In the genomic region with DNA sequence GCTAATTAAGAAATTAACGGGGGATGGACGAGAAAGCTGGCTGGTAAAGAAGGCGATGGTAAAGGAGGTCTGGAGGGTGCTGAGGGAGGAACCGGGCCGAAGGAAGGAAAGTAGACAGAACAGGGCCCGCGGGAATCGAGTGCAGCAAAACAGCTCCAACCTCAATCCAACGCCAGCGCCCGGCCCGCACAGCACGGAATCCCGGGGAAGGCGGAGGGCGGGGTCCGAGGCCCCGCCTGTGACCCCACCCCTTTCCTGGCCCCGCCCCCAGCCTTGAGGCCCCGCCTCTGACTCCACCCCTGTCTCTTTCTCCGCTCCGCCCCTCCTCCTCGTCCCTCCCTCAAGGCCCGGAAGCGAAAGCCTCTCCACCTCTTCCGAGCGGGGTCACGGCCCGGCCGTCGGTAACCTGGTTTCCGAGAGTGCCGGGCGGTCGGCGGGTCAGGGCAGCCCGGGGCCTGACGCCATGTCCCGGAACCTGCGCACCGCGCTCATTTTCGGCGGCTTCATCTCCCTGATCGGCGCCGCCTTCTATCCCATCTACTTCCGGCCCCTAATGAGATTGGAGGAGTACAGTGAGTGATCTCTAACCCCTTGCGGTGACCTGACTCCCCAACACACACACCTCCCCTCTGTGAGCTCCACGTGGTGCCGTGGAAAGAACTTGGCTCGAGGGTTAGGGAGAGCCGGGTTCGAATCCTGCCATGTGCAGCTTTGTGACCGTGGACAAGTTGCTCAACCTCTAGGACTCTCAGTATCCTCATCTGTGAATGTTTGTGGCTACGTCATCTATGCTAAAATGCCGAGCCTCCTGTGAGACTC, we compare ENCODE assay signal across 1 cellular context.
TF ChIP-seq lines count a peak whose summit lies in the region.

A gene (plus strand): TSS at position 370 of the 819 bp plus-strand sequence. CDS start 94 bp downstream, at position 464.

TF ChIP-seq in WTC11, 78 proteins besides CTCF, POLR2A, EP300 and RAD21 (continued from another document and continues in another):
- TF ChIP-seq, protein P1, sequence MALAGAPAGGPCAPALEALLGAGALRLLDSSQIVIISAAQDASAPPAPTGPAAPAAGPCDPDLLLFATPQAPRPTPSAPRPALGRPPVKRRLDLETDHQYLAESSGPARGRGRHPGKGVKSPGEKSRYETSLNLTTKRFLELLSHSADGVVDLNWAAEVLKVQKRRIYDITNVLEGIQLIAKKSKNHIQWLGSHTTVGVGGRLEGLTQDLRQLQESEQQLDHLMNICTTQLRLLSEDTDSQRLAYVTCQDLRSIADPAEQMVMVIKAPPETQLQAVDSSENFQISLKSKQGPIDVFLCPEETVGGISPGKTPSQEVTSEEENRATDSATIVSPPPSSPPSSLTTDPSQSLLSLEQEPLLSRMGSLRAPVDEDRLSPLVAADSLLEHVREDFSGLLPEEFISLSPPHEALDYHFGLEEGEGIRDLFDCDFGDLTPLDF (CRISPR knock-in tag; IDR thresholded peaks at IDR 0.05) = no peak
- TF ChIP-seq ZNF219 (CRISPR knock-in tag; IDR thresholded peaks at IDR 0.05; ENCODE audit: borderline replicate concordance) (no peak), CREB1 (CRISPR knock-in tag; IDR thresholded peaks at IDR 0.05) (no peak), NFATC4 (CRISPR knock-in tag; IDR thresholded peaks at IDR 0.05) (no peak), SMAD3 (CRISPR knock-in tag; IDR thresholded peaks at IDR 0.05; ENCODE audit: borderline replicate concordance) (no peak), IRF2 (CRISPR knock-in tag; IDR thresholded peaks at IDR 0.05; ENCODE audit: borderline replicate concordance, low read depth) (no peak), NFE2L1 (CRISPR knock-in tag; IDR thresholded peaks at IDR 0.05) (peak; percentile 63; the same call in 1 of the 2 replicates), ZNF396 (CRISPR knock-in tag; IDR thresholded peaks at IDR 0.05; ENCODE audit: borderline replicate concordance) (no peak), OVOL2 (CRISPR knock-in tag; IDR thresholded peaks at IDR 0.05; ENCODE audit: borderline replicate concordance) (no peak), NFYB (CRISPR knock-in tag; conservative IDR thresholded peaks at IDR 0.05; ENCODE audit: low read depth) (no peak), CBFB (CRISPR knock-in tag; IDR thresholded peaks at IDR 0.05; ENCODE audit: low read depth) (no peak), MXD4 (CRISPR knock-in tag; IDR thresholded peaks at IDR 0.05; ENCODE audit: borderline replicate concordance) (no peak), NR1H2 (CRISPR knock-in tag; IDR thresholded peaks at IDR 0.05) (no peak), ZNF232 (CRISPR knock-in tag; IDR thresholded peaks at IDR 0.05) (peak; percentile 73; the same call in 1 of the 2 replicates), ATF1 (CRISPR knock-in tag; IDR thresholded peaks at IDR 0.05) (no peak), GTF2I (CRISPR knock-in tag; conservative IDR thresholded peaks at IDR 0.05) (no peak), ZNF423 (CRISPR knock-in tag; IDR thresholded peaks at IDR 0.05) (no peak), TCF7 (CRISPR knock-in tag; IDR thresholded peaks at IDR 0.05; ENCODE audit: low read depth) (no peak), FOXP1 (CRISPR knock-in tag; IDR thresholded peaks at IDR 0.05; ENCODE audit: borderline replicate concordance) (peak; percentile 85), SMAD4 (CRISPR knock-in tag; IDR thresholded peaks at IDR 0.05) (no peak), NR3C1 (CRISPR knock-in tag; conservative IDR thresholded peaks at IDR 0.05; ENCODE audit: low read depth) (no peak), ZNF671 (CRISPR knock-in tag; IDR thresholded peaks at IDR 0.05) (no peak), TEAD1 (CRISPR knock-in tag; IDR thresholded peaks at IDR 0.05) (no peak; the same call in 1 of the 2 replicates), JUN (CRISPR knock-in tag; IDR thresholded peaks at IDR 0.05) (no peak)
- TF ChIP-seq, protein P2, sequence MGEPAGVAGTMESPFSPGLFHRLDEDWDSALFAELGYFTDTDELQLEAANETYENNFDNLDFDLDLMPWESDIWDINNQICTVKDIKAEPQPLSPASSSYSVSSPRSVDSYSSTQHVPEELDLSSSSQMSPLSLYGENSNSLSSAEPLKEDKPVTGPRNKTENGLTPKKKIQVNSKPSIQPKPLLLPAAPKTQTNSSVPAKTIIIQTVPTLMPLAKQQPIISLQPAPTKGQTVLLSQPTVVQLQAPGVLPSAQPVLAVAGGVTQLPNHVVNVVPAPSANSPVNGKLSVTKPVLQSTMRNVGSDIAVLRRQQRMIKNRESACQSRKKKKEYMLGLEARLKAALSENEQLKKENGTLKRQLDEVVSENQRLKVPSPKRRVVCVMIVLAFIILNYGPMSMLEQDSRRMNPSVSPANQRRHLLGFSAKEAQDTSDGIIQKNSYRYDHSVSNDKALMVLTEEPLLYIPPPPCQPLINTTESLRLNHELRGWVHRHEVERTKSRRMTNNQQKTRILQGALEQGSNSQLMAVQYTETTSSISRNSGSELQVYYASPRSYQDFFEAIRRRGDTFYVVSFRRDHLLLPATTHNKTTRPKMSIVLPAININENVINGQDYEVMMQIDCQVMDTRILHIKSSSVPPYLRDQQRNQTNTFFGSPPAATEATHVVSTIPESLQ (CRISPR knock-in tag; IDR thresholded peaks at IDR 0.05) = no peak
- TF ChIP-seq, protein P3, sequence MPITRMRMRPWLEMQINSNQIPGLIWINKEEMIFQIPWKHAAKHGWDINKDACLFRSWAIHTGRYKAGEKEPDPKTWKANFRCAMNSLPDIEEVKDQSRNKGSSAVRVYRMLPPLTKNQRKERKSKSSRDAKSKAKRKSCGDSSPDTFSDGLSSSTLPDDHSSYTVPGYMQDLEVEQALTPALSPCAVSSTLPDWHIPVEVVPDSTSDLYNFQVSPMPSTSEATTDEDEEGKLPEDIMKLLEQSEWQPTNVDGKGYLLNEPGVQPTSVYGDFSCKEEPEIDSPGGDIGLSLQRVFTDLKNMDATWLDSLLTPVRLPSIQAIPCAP (CRISPR knock-in tag; IDR thresholded peaks at IDR 0.05) = no peak
- TF ChIP-seq, protein P4, sequence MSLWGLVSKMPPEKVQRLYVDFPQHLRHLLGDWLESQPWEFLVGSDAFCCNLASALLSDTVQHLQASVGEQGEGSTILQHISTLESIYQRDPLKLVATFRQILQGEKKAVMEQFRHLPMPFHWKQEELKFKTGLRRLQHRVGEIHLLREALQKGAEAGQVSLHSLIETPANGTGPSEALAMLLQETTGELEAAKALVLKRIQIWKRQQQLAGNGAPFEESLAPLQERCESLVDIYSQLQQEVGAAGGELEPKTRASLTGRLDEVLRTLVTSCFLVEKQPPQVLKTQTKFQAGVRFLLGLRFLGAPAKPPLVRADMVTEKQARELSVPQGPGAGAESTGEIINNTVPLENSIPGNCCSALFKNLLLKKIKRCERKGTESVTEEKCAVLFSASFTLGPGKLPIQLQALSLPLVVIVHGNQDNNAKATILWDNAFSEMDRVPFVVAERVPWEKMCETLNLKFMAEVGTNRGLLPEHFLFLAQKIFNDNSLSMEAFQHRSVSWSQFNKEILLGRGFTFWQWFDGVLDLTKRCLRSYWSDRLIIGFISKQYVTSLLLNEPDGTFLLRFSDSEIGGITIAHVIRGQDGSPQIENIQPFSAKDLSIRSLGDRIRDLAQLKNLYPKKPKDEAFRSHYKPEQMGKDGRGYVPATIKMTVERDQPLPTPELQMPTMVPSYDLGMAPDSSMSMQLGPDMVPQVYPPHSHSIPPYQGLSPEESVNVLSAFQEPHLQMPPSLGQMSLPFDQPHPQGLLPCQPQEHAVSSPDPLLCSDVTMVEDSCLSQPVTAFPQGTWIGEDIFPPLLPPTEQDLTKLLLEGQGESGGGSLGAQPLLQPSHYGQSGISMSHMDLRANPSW (CRISPR knock-in tag; conservative IDR thresholded peaks at IDR 0.05; ENCODE audit: low read depth) = no peak
- TF ChIP-seq, protein P5, sequence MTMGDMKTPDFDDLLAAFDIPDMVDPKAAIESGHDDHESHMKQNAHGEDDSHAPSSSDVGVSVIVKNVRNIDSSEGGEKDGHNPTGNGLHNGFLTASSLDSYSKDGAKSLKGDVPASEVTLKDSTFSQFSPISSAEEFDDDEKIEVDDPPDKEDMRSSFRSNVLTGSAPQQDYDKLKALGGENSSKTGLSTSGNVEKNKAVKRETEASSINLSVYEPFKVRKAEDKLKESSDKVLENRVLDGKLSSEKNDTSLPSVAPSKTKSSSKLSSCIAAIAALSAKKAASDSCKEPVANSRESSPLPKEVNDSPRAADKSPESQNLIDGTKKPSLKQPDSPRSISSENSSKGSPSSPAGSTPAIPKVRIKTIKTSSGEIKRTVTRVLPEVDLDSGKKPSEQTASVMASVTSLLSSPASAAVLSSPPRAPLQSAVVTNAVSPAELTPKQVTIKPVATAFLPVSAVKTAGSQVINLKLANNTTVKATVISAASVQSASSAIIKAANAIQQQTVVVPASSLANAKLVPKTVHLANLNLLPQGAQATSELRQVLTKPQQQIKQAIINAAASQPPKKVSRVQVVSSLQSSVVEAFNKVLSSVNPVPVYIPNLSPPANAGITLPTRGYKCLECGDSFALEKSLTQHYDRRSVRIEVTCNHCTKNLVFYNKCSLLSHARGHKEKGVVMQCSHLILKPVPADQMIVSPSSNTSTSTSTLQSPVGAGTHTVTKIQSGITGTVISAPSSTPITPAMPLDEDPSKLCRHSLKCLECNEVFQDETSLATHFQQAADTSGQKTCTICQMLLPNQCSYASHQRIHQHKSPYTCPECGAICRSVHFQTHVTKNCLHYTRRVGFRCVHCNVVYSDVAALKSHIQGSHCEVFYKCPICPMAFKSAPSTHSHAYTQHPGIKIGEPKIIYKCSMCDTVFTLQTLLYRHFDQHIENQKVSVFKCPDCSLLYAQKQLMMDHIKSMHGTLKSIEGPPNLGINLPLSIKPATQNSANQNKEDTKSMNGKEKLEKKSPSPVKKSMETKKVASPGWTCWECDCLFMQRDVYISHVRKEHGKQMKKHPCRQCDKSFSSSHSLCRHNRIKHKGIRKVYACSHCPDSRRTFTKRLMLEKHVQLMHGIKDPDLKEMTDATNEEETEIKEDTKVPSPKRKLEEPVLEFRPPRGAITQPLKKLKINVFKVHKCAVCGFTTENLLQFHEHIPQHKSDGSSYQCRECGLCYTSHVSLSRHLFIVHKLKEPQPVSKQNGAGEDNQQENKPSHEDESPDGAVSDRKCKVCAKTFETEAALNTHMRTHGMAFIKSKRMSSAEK (CRISPR knock-in tag; IDR thresholded peaks at IDR 0.05; ENCODE audit: borderline replicate concordance) = no peak
- TF ChIP-seq, protein P6, sequence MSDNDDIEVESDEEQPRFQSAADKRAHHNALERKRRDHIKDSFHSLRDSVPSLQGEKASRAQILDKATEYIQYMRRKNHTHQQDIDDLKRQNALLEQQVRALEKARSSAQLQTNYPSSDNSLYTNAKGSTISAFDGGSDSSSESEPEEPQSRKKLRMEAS (CRISPR knock-in tag; IDR thresholded peaks at IDR 0.05) = peak; percentile 88
- TF ChIP-seq, protein P7, sequence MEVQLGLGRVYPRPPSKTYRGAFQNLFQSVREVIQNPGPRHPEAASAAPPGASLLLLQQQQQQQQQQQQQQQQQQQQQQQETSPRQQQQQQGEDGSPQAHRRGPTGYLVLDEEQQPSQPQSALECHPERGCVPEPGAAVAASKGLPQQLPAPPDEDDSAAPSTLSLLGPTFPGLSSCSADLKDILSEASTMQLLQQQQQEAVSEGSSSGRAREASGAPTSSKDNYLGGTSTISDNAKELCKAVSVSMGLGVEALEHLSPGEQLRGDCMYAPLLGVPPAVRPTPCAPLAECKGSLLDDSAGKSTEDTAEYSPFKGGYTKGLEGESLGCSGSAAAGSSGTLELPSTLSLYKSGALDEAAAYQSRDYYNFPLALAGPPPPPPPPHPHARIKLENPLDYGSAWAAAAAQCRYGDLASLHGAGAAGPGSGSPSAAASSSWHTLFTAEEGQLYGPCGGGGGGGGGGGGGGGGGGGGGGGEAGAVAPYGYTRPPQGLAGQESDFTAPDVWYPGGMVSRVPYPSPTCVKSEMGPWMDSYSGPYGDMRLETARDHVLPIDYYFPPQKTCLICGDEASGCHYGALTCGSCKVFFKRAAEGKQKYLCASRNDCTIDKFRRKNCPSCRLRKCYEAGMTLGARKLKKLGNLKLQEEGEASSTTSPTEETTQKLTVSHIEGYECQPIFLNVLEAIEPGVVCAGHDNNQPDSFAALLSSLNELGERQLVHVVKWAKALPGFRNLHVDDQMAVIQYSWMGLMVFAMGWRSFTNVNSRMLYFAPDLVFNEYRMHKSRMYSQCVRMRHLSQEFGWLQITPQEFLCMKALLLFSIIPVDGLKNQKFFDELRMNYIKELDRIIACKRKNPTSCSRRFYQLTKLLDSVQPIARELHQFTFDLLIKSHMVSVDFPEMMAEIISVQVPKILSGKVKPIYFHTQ (CRISPR knock-in tag; IDR thresholded peaks at IDR 0.05) = no peak
- TF ChIP-seq, protein P8, sequence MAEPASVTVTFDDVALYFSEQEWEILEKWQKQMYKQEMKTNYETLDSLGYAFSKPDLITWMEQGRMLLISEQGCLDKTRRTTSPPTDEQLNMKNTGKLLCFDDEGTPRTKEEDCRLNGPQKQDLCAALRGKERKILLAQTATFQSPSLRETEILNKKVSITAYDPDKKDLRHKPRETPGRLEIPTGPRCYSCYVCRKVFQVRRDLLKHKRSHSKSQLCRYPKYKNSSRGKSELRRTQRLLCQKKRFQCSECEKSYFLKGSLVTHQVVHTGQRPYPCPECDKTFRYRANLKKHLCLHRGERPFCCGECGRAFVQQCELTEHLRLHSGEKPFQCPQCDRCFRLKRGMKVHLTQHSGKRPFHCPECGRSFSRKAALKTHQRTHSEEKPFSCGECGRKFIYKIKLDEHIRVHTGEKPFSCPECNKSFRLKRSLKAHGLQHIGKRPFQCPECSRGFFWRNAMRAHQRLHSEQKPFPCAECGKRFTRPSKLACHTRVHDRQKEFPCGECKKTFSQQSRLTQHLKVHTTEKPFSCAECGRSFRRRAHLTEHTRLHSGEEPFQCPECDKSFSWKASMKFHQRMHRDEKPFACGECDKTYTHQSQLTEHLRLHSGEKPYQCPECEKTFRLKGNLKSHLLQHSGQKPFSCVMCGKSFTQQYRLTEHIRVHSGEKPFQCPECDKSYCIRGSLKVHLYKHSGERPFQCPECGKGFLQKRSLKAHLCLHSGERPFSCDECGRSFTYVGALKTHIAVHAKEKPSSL (CRISPR knock-in tag; conservative IDR thresholded peaks at IDR 0.05) = no peak
- TF ChIP-seq, protein P9, sequence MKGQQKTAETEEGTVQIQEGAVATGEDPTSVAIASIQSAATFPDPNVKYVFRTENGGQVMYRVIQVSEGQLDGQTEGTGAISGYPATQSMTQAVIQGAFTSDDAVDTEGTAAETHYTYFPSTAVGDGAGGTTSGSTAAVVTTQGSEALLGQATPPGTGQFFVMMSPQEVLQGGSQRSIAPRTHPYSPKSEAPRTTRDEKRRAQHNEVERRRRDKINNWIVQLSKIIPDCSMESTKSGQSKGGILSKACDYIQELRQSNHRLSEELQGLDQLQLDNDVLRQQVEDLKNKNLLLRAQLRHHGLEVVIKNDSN (CRISPR knock-in tag; IDR thresholded peaks at IDR 0.05) = 0 out of 2 replicates have a peak, but pooled peaks have one; percentile 43
- TF ChIP-seq, protein P10, sequence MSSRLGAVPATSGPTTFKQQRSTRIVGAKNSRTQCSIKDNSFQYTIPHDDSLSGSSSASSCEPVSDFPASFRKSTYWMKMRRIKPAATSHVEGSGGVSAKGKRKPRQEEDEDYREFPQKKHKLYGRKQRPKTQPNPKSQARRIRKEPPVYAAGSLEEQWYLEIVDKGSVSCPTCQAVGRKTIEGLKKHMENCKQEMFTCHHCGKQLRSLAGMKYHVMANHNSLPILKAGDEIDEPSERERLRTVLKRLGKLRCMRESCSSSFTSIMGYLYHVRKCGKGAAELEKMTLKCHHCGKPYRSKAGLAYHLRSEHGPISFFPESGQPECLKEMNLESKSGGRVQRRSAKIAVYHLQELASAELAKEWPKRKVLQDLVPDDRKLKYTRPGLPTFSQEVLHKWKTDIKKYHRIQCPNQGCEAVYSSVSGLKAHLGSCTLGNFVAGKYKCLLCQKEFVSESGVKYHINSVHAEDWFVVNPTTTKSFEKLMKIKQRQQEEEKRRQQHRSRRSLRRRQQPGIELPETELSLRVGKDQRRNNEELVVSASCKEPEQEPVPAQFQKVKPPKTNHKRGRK (CRISPR knock-in tag; IDR thresholded peaks at IDR 0.05; ENCODE audit: borderline replicate concordance) = no peak
